In genomic region chr18:59139291-59139614, GRCh38 we compare ENCODE assay signal across 8 cellular contexts. TPM values are rescaled to one million over a fixed set of nuclear protein-coding genes. Genes with fewer than 3 reads are reported as not detected.
DNase-seq lines count a peak whose midpoint lies in the region; ATAC-seq and TF ChIP-seq lines count a peak whose summit lies in the region.

No MANE protein-coding gene starts in this region.

- DNase-seq in CD1c-positive myeloid dendritic cell (ENCODE audit: extremely low spot score) (peak; percentile 93), HL-60 (ENCODE audit: low read depth in 1 of 2, low spot score in 1 of 2) (peak; percentile 79 to 95), mesothelial cell of epicardium (ENCODE audit: low spot score in 2 of 2, unreplicated experiment in 2 of 2) (peak; percentile 61 to 86)
- peak; percentile 83 for DNase-seq in NK-92 treated with Interleukin-12 subunit alpha and Interleukin-12 subunit beta, amount 100 ng/mL, for 24 hours (lab: John Stamatoyannopoulos, UW)
- peak; percentile 95 for DNase-seq in activated CD8-positive, alpha-beta memory T cell treated with anti-CD3 and anti-CD28 coated beads, Interleukin-2, amount 10 ng/mL, durations not matched to agents 7 days and 5 days
- peak; percentile 80 to 87 for DNase-seq in stimulated activated CD8-positive, alpha-beta memory T cell treated with anti-CD3 and anti-CD28 coated beads, Interleukin-2, amount 100 ng/mL, for 1 hour (ENCODE audit: low read depth in 2 of 2)

- peak overlapping the region; percentile 91 for H3K4me3 ChIP-seq in HL-60 (replicated peaks; ENCODE audit: insufficient read depth, low read length)
- peak overlapping the region; percentile 7 for H3K4me3 ChIP-seq in endocrine pancreas (ENCODE audit: control insufficient read depth, insufficient read depth, low read length)

- peak overlapping the region; percentile 98 for H3K27ac ChIP-seq in HL-60 (replicated peaks)

- peak overlapping the region; percentile 85 for H3K4me3 Mint-ChIP-seq in activated CD8-positive, alpha-beta memory T cell treated with anti-CD3 and anti-CD28 coated beads, Interleukin-2, amount 10 ng/mL, durations not matched to agents 7 days and 5 days
- H3K4me3 Mint-ChIP-seq in mesothelial cell of epicardium = peak overlapping the region; percentile 89

- CTCF ChIA-PET in activated CD8-positive, alpha-beta memory T cell treated with anti-CD3 and anti-CD28 coated beads, Interleukin-2, amount 10 ng/mL, durations not matched to agents 7 days and 5 days (lab: Charles Lee) = interaction anchor here (0.7 to 1.2 kb wide), 2 partner anchors 55 to 169 kb away, joined by 3 read pairs; no protein-coding TSS in a partner anchor

- TF ChIP-seq CTCF in HL-60 (IDR thresholded peaks at IDR 0.05; ENCODE audit: insufficient read depth, low read length) (no peak), mesothelial cell of epicardium (IDR thresholded peaks at IDR 0.05; ENCODE audit: unreplicated experiment) (no peak)

- H3K4me1 Mint-ChIP-seq in activated CD8-positive, alpha-beta memory T cell treated with anti-CD3 and anti-CD28 coated beads, Interleukin-2, amount 10 ng/mL, durations not matched to agents 7 days and 5 days = peaks cover 38% of the 10 kb centered on the region
- peaks cover 14% of the 10 kb centered on the region for H3K4me1 Mint-ChIP-seq in mesothelial cell of epicardium

- H3K27ac Mint-ChIP-seq in activated CD8-positive, alpha-beta memory T cell treated with anti-CD3 and anti-CD28 coated beads, Interleukin-2, amount 10 ng/mL, durations not matched to agents 7 days and 5 days = peak overlapping the region; percentile 97
- H3K27ac Mint-ChIP-seq in mesothelial cell of epicardium = peak overlapping the region; percentile 94

- peak; percentile 69 for ATAC-seq in GM19467 (IDR thresholded peaks at IDR 0.05; ENCODE audit: unreplicated experiment)
- ATAC-seq in activated CD8-positive, alpha-beta memory T cell treated with anti-CD3 and anti-CD28 coated beads, Interleukin-2, amount 10 ng/mL, durations not matched to agents 7 days and 5 days = peak; percentile 87

- peaks cover 3% of the 10 kb centered on the region for H3K36me3 Mint-ChIP-seq in activated CD8-positive, alpha-beta memory T cell treated with anti-CD3 and anti-CD28 coated beads, Interleukin-2, amount 10 ng/mL, durations not matched to agents 7 days and 5 days
- no peaks in the 10 kb centered on the region for H3K36me3 Mint-ChIP-seq in mesothelial cell of epicardium

- peaks cover 23% of the 10 kb centered on the region for H3K27me3 Mint-ChIP-seq in activated CD8-positive, alpha-beta memory T cell treated with anti-CD3 and anti-CD28 coated beads, Interleukin-2, amount 10 ng/mL, durations not matched to agents 7 days and 5 days
- H3K27me3 Mint-ChIP-seq in mesothelial cell of epicardium (ENCODE audit: low read depth) = peaks cover 43% of the 10 kb centered on the region

- no peaks in the 10 kb centered on the region for H3K9me3 Mint-ChIP-seq in activated CD8-positive, alpha-beta memory T cell treated with anti-CD3 and anti-CD28 coated beads, Interleukin-2, amount 10 ng/mL, durations not matched to agents 7 days and 5 days (ENCODE audit: low read depth)
- H3K9me3 Mint-ChIP-seq in mesothelial cell of epicardium = peaks cover 3% of the 10 kb centered on the region

- peak overlapping the region; percentile 91 for H3K9ac ChIP-seq in endocrine pancreas (ENCODE audit: control insufficient read depth, insufficient read depth, low read length)

- H3K36me3 ChIP-seq in endocrine pancreas (ENCODE audit: control insufficient read depth, insufficient read depth, low read length) = no peaks in the 10 kb centered on the region

- no peaks in the 10 kb centered on the region for H3K27me3 ChIP-seq in HL-60 (ENCODE audit: insufficient read depth, poor library complexity, severe bottlenecking)
- no peaks in the 10 kb centered on the region for H3K27me3 ChIP-seq in endocrine pancreas (ENCODE audit: control insufficient read depth, insufficient read depth, low read length)

- peaks cover 8% of the 10 kb centered on the region for H3K4me1 ChIP-seq in endocrine pancreas (ENCODE audit: control insufficient read depth, insufficient read depth, low read length)

- no peaks in the 10 kb centered on the region for H3K9me3 ChIP-seq in endocrine pancreas (ENCODE audit: control insufficient read depth, low read length)

RNA-seq across cellular contexts. Expression of gene SEC11C, which starts 0.4 kb away (rescaled TPM):
- total RNA-seq in activated CD8-positive, alpha-beta memory T cell treated with anti-CD3 and anti-CD28 coated beads, Interleukin-2, amount 10 ng/mL, durations not matched to agents 7 days and 5 days = 100 to 1,000 TPM in 1 of 2 experiments, 10 to 100 TPM in 1; 57.9 to 127 TPM
- total RNA-seq in mesothelial cell of epicardium = 15.2 to 21.0 TPM (median 15.8 TPM) in 3 replicates

Comparison
In these comparisons a context has a peak if more than half of its experiments do, and no peak if none do; other contexts are left out.
1. Peak in every context shown above with its lines: DNase-seq, ATAC-seq, H3K4me3 ChIP-seq and H3K27ac ChIP-seq.